25 cellular contexts compared by ENCODE assay signal in genomic region chr20:13941031-13941430, GRCh38.
"Had no signal": no experiment of that assay in that cellular context is flagged by ENCODE, and none has a peak within 500 bp of the region (broad histone marks: within the 10 kb centered on the region; RNA-seq: fewer than 3 reads in every experiment).

No MANE protein-coding gene starts in this region.

- DNase-seq: activated B cell treated with CpG ODN at 0.5 μM for 24 hours; activated CD4-positive, alpha-beta memory T cell treated with anti-CD3 and anti-CD28 coated beads for 36 hours; activated CD4-positive, alpha-beta T cell treated with anti-CD3 and anti-CD28 coated beads for 4 hours; activated CD4-positive, alpha-beta T cell treated with anti-CD3 and anti-CD28 coated beads, Interleukin-2, amount 10 ng/mL, durations not matched to agents 24 days and 14 days; activated CD4-positive, alpha-beta T cell treated with anti-CD3 and anti-CD28 coated beads, Interleukin-2, amount 50 U/mL, for 1 hour; activated CD4-positive, alpha-beta T cell treated with anti-CD3 and anti-CD28 coated beads, Interleukin-2, amount 50 U/mL, for 4 hours; activated CD4-positive, CD25-positive, alpha-beta regulatory T cell treated with anti-CD3 and anti-CD28 coated beads, Interleukin-2, amount 50 U/mL, for 72 hours; activated CD8-positive, alpha-beta memory T cell treated with anti-CD3 and anti-CD28 coated beads, Interleukin-2, amount 50 U/mL, for 4 hours; activated CD8-positive, alpha-beta T cell treated with anti-CD3 and anti-CD28 coated beads for 36 hours; activated effector memory CD4-positive, alpha-beta T cell treated with anti-CD3 and anti-CD28 coated beads, Interleukin-2, amount 50 U/mL, for 16 hours; activated gamma-delta T cell treated with Interleukin-2 at 50 U/mL for 16 hours; activated naive CD4-positive, alpha-beta T cell; activated naive CD4-positive, alpha-beta T cell treated with anti-CD3 and anti-CD28 coated beads for 36 hours; activated naive CD4-positive, alpha-beta T cell treated with anti-CD3 and anti-CD28 coated beads, Interleukin-2, amount 50 U/mL, for 16 hours; activated naive CD8-positive, alpha-beta T cell treated with anti-CD3 and anti-CD28 coated beads for 36 hours; activated T-cell treated with anti-CD3 and anti-CD28 coated beads for 4 hours; activated T-cell treated with anti-CD3 and anti-CD28 coated beads, Interleukin-2, amount 50 U/mL, for 1 hour; activated T-cell treated with anti-CD3 and anti-CD28 coated beads, Interleukin-2, amount 50 U/mL, for 4 hours; activated T-cell treated with anti-CD3 and anti-CD28 coated beads, Interleukin-2, amount 50 U/mL, for 72 hours; amygdala; anterior cingulate cortex; central memory CD4-positive, alpha-beta T cell; T-helper 1 cell; T-helper 2 cell; T-helper 9 cell had no signal
